ENCODE assay signal across 8 cellular contexts in the genomic region with DNA sequence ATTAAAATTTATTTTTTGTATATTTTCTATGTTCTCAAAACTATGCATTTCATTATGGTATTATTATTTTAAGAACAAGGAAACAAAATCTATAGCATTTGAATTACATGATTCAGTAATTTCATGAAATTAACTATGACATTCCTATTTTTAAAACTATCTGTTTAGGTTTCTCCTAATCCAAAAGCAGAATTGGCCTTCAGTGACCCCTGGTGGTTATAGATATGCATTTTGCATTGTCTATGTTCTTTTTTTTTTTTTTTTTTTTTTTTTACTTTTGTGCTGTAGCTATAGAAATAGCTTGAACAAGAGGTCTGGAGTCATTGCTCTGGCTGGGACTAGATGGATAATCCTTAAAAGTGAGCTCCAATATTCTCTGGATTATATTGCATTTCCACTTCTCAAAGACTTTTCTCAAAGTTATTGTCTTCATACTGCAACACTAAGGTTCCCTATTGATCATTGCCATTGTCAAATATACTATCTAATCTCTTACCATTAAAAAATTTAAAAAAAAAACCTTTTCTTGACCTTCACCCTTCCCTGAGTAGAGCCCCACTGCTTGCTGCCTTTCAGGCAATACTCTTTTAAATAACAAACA. TPM values are rescaled to one million over a fixed set of nuclear protein-coding genes. Genes with fewer than 3 reads are reported as not detected.
DNase-seq lines count a peak whose midpoint lies in the region; ATAC-seq and TF ChIP-seq lines count a peak whose summit lies in the region.

No MANE protein-coding gene starts in this region.

- H3K27ac Mint-ChIP-seq in WTC11 = no peak overlapping the region

- TF ChIP-seq CTCF in WTC11 (IDR thresholded peaks at IDR 0.05) (peak; percentile 28; the same call in 1 of the 2 replicates), tibial nerve (IDR thresholded peaks at IDR 0.05) (peak in 2 of 5 experiments; percentile 12 to 35)

- H3K9me3 Mint-ChIP-seq in WTC11 = peaks cover 29% of the 10 kb centered on the region

- H3K27me3 ChIP-seq in tibial nerve = no peaks in the 10 kb centered on the region

- DNase-seq in SIG-M5 treated with dmso at 0.1 percent for 504 hours (lab: John Stamatoyannopoulos, UW; ENCODE audit: unreplicated experiment) (peak; percentile 45), SIG-M5 (lab: John Stamatoyannopoulos, UW) (no peak), NAMALWA (ENCODE audit: low spot score) (peak; percentile 78), WTC11 (ENCODE audit: low spot score) (no peak), left kidney (ENCODE audit: low read depth, low spot score) (peak; percentile 63), HK-2 (ENCODE audit: unreplicated experiment) (no peak), tibial nerve (ENCODE audit: low spot score in 2 of 2) (no peak)
- no peak for DNase-seq in activated CD4-positive, CD25-positive, alpha-beta regulatory T cell (lab: John Stamatoyannopoulos, UW)

- H3K36me3 ChIP-seq in tibial nerve = no peaks in the 10 kb centered on the region

- POLR2A ChIA-PET in WTC11 (lab: Charles Lee) = interaction anchor here (0.6 kb wide), 1 partner anchor 169 kb away, joined by 3 read pairs; no protein-coding TSS in a partner anchor

- no peak overlapping the region for H3K4me3 Mint-ChIP-seq in WTC11

- no peaks in the 10 kb centered on the region for H3K4me1 ChIP-seq in tibial nerve

- peaks cover 7% of the 10 kb centered on the region; the same call in 1 of the 2 replicates for H3K27me3 Mint-ChIP-seq in WTC11 (ENCODE audit: low read depth)

- CTCF ChIA-PET in WTC11 (lab: Charles Lee) = interaction anchor here (0.6 to 2.6 kb wide), 38 partner anchors 10 to 1958 kb away, joined by 3 to 78 read pairs (median 4); partner anchors contain the start of gene DZIP1

- TF ChIP-seq POLR2A in tibial nerve (IDR thresholded peaks at IDR 0.05) = no peak

- H3K4me3 ChIP-seq in tibial nerve = no peak overlapping the region

- H3K36me3 Mint-ChIP-seq in WTC11 = peaks cover 13% of the 10 kb centered on the region

- no peak overlapping the region for H3K27ac ChIP-seq in tibial nerve

- ATAC-seq in WTC11 = peak; percentile 24; the same call in 1 of the 2 replicates

- H3K4me1 Mint-ChIP-seq in WTC11 = no peaks in the 10 kb centered on the region

- peaks cover 0 to 23% (median 10%) of the 10 kb centered on the region in 4 donors for H3K9me3 ChIP-seq in tibial nerve

- TF ChIP-seq EP300 in tibial nerve (IDR thresholded peaks at IDR 0.05) = no peak

TF ChIP-seq in WTC11, 78 proteins besides CTCF, POLR2A, EP300 and RAD21:
- TF ChIP-seq MAX (CRISPR knock-in tag; IDR thresholded peaks at IDR 0.05) = no peak
- no peak for TF ChIP-seq USF1 (CRISPR knock-in tag; IDR thresholded peaks at IDR 0.05)
- TF ChIP-seq EMX1 (CRISPR knock-in tag; IDR thresholded peaks at IDR 0.05) = no peak
- TF ChIP-seq, protein P1, sequence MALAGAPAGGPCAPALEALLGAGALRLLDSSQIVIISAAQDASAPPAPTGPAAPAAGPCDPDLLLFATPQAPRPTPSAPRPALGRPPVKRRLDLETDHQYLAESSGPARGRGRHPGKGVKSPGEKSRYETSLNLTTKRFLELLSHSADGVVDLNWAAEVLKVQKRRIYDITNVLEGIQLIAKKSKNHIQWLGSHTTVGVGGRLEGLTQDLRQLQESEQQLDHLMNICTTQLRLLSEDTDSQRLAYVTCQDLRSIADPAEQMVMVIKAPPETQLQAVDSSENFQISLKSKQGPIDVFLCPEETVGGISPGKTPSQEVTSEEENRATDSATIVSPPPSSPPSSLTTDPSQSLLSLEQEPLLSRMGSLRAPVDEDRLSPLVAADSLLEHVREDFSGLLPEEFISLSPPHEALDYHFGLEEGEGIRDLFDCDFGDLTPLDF (CRISPR knock-in tag; IDR thresholded peaks at IDR 0.05) = no peak

RNA-seq across cellular contexts. Expression of gene DNAJC3, which starts 15.9 kb away (rescaled TPM):
- 16.7 to 20.0 TPM (median 17.9 TPM) in 3 replicates for total RNA-seq in WTC11 (2021)
- total RNA-seq in tibial nerve = 10 to 100 TPM; 42.9 to 46.3 (median 46.0) TPM

RNA-seq across cellular contexts. Expression of gene DZIP1, which starts 16.6 kb away (rescaled TPM):
- total RNA-seq in WTC11 (2021) (31.0 to 33.5 TPM (median 32.0 TPM) in 3 replicates), tibial nerve (10 to 100 TPM; 31.2 to 72.8 (median 36.4) TPM)

Comparison
In these comparisons a context has a peak if more than half of its experiments do, and no peak if none do; other contexts are left out.
1. DNase-seq: peak in SIG-M5 treated with dmso at 0.1 percent for 504 hours (single experiment), NAMALWA (single experiment) and left kidney (single experiment); none in SIG-M5 (single experiment), WTC11 (single experiment), HK-2 (single experiment), activated CD4-positive, CD25-positive, alpha-beta regulatory T cell (0 of 4) and tibial nerve (0 of 2).